In genomic region chr2:111162718-111163331, GRCh38 we compare ENCODE assay signal across 10 cellular contexts. TPM values are rescaled to one million over a fixed set of nuclear protein-coding genes. Genes with fewer than 3 reads are reported as not detected.
A peak's percentile ranks its signal among the peaks of the same experiment; 100 is the strongest.
DNase-seq lines count a peak whose midpoint lies in the region; ATAC-seq and TF ChIP-seq lines count a peak whose summit lies in the region.
"Had no signal": no experiment of that assay in that cellular context is flagged by ENCODE, and none has a peak within 500 bp of the region (broad histone marks: within the 10 kb centered on the region; RNA-seq: fewer than 3 reads in every experiment).

No MANE protein-coding gene starts in this region.

- peaks cover 0 to 42% of the 10 kb centered on the region in 2 donors for H3K4me1 ChIP-seq in right atrium auricular region

- no peak overlapping the region for H3K27ac ChIP-seq in right atrium auricular region
- H3K27ac ChIP-seq: left ventricle myocardium inferior, WERI-Rb-1 had no signal

- POLR2A ChIA-PET in activated CD8-positive, alpha-beta T cell treated with anti-CD3 and anti-CD28 coated beads for 36 hours (lab: Charles Lee): interaction anchor here (0.7 kb wide), 1 partner anchor 8 kb away, joined by 3 read pairs; no protein-coding TSS in a partner anchor
- POLR2A ChIA-PET in activated CD8-positive, alpha-beta T cell treated with anti-CD3 and anti-CD28 coated beads, Interleukin-2, amount 10 ng/mL, durations not matched to agents 7 days and 5 days (lab: Charles Lee): no interaction called here

- H3K4me3 Mint-ChIP-seq in activated CD8-positive, alpha-beta T cell treated with anti-CD3 and anti-CD28 coated beads for 36 hours: no peak overlapping the region
- H3K4me3 Mint-ChIP-seq in activated CD8-positive, alpha-beta T cell treated with anti-CD3 and anti-CD28 coated beads, Interleukin-2, amount 10 ng/mL, durations not matched to agents 7 days and 5 days: no peak overlapping the region
- H3K4me3 Mint-ChIP-seq in T-helper 2 cell treated with Interferon-gamma antibody and Interleukin-4, amounts not matched to agents 5 μg/mL and 100 μg/mL, for 36 hours: no peak overlapping the region
- no peak overlapping the region for H3K4me3 Mint-ChIP-seq in stimulated activated memory B cell treated with anti-CD40 and anti-IgM and Interleukin-4, amounts not matched to agents 10 μg/mL and 1 μg/mL and 100 μg/mL, for 72 hours

- H3K27ac Mint-ChIP-seq in activated CD8-positive, alpha-beta T cell treated with anti-CD3 and anti-CD28 coated beads for 36 hours: no peak overlapping the region
- no peak overlapping the region for H3K27ac Mint-ChIP-seq in activated CD8-positive, alpha-beta T cell treated with anti-CD3 and anti-CD28 coated beads, Interleukin-2, amount 10 ng/mL, durations not matched to agents 7 days and 5 days
- H3K27ac Mint-ChIP-seq in T-helper 2 cell treated with Interferon-gamma antibody and Interleukin-4, amounts not matched to agents 5 μg/mL and 100 μg/mL, for 36 hours: no peak overlapping the region
- peak overlapping the region; percentile 49 for H3K27ac Mint-ChIP-seq in stimulated activated memory B cell treated with anti-CD40 and anti-IgM and Interleukin-4, amounts not matched to agents 10 μg/mL and 1 μg/mL and 100 μg/mL, for 72 hours

- no peaks in the 10 kb centered on the region for H3K9me3 ChIP-seq in right atrium auricular region
- H3K9me3 ChIP-seq: left ventricle myocardium inferior had no signal

- H3K4me3 ChIP-seq in right atrium auricular region: no peak overlapping the region
- H3K4me3 ChIP-seq: left ventricle myocardium inferior had no signal

- no peaks in the 10 kb centered on the region for H3K27me3 ChIP-seq in right atrium auricular region

- H3K36me3 Mint-ChIP-seq in activated CD8-positive, alpha-beta T cell treated with anti-CD3 and anti-CD28 coated beads for 36 hours (ENCODE audit: low read depth): peaks cover 70% of the 10 kb centered on the region
- H3K36me3 Mint-ChIP-seq in activated CD8-positive, alpha-beta T cell treated with anti-CD3 and anti-CD28 coated beads, Interleukin-2, amount 10 ng/mL, durations not matched to agents 7 days and 5 days (ENCODE audit: low read depth): peaks cover 28% of the 10 kb centered on the region
- H3K36me3 Mint-ChIP-seq in T-helper 2 cell treated with Interferon-gamma antibody and Interleukin-4, amounts not matched to agents 5 μg/mL and 100 μg/mL, for 36 hours (ENCODE audit: low read depth): peaks cover 7% of the 10 kb centered on the region
- peaks cover 68% of the 10 kb centered on the region for H3K36me3 Mint-ChIP-seq in stimulated activated memory B cell treated with anti-CD40 and anti-IgM and Interleukin-4, amounts not matched to agents 10 μg/mL and 1 μg/mL and 100 μg/mL, for 72 hours

- H3K4me1 Mint-ChIP-seq in activated CD8-positive, alpha-beta T cell treated with anti-CD3 and anti-CD28 coated beads for 36 hours (ENCODE audit: low read depth): peaks cover 36% of the 10 kb centered on the region
- H3K4me1 Mint-ChIP-seq in activated CD8-positive, alpha-beta T cell treated with anti-CD3 and anti-CD28 coated beads, Interleukin-2, amount 10 ng/mL, durations not matched to agents 7 days and 5 days (ENCODE audit: low read depth): peaks cover 35% of the 10 kb centered on the region
- H3K4me1 Mint-ChIP-seq in T-helper 2 cell treated with Interferon-gamma antibody and Interleukin-4, amounts not matched to agents 5 μg/mL and 100 μg/mL, for 36 hours (ENCODE audit: low read depth): peaks cover 4% of the 10 kb centered on the region
- peaks cover 48% of the 10 kb centered on the region for H3K4me1 Mint-ChIP-seq in stimulated activated memory B cell treated with anti-CD40 and anti-IgM and Interleukin-4, amounts not matched to agents 10 μg/mL and 1 μg/mL and 100 μg/mL, for 72 hours

- peaks cover 4% of the 10 kb centered on the region for H3K36me3 ChIP-seq in right atrium auricular region
- H3K36me3 ChIP-seq: WERI-Rb-1 had no signal

- no peak for TF ChIP-seq CTCF in activated CD8-positive, alpha-beta T cell treated with anti-CD3 and anti-CD28 coated beads for 36 hours (IDR thresholded peaks at IDR 0.05)
- TF ChIP-seq CTCF in right atrium auricular region (IDR thresholded peaks at IDR 0.05): no peak

- intact Hi-C loops in activated CD8-positive, alpha-beta T cell treated with anti-CD3 and anti-CD28 coated beads for 36 hours (cut with micrococcal nuclease): no loop called here
- intact Hi-C loops in left ventricle myocardium superior (cut with micrococcal nuclease): no loop called here

- peak; percentile 26 for DNase-seq in activated CD8-positive, alpha-beta T cell treated with anti-CD3 and anti-CD28 coated beads for 36 hours
- no peak for DNase-seq in activated CD8-positive, alpha-beta T cell treated with anti-CD3 and anti-CD28 coated beads, Interleukin-2, amount 10 ng/mL, durations not matched to agents 7 days and 5 days
- DNase-seq in T-helper 2 cell treated with Interferon-gamma antibody and Interleukin-4, amounts not matched to agents 5 μg/mL and 100 μg/mL, for 36 hours (ENCODE audit: low spot score): peak; percentile 12
- DNase-seq in iris pigment epithelial cell (ENCODE audit: low read depth) (peak; percentile 47), right atrium auricular region (ENCODE audit: low spot score) (no peak), left ventricle myocardium superior (no peak), cerebellum (ENCODE audit: low spot score) (no peak)
- DNase-seq: WERI-Rb-1 had no signal

- ATAC-seq in activated CD8-positive, alpha-beta T cell treated with anti-CD3 and anti-CD28 coated beads for 36 hours: peak; percentile 58
- no peak for ATAC-seq in activated CD8-positive, alpha-beta T cell treated with anti-CD3 and anti-CD28 coated beads, Interleukin-2, amount 10 ng/mL, durations not matched to agents 7 days and 5 days
- no peak for ATAC-seq in stimulated activated memory B cell treated with anti-CD40 and anti-IgM and Interleukin-4, amounts not matched to agents 10 μg/mL and 1 μg/mL and 100 μg/mL, for 72 hours
- no peak for ATAC-seq in left ventricle myocardium superior

- CTCF ChIA-PET in activated CD8-positive, alpha-beta T cell treated with anti-CD3 and anti-CD28 coated beads for 36 hours (lab: Charles Lee): no interaction called here
- CTCF ChIA-PET in activated CD8-positive, alpha-beta T cell treated with anti-CD3 and anti-CD28 coated beads, Interleukin-2, amount 10 ng/mL, durations not matched to agents 7 days and 5 days (lab: Charles Lee): interaction anchor here (0.9 to 1.7 kb wide), 3 partner anchors 9 to 16 kb away, joined by 3 to 5 read pairs (median 4); no protein-coding TSS in a partner anchor

- H3K9me3 Mint-ChIP-seq in activated CD8-positive, alpha-beta T cell treated with anti-CD3 and anti-CD28 coated beads for 36 hours: no peaks in the 10 kb centered on the region
- H3K9me3 Mint-ChIP-seq in activated CD8-positive, alpha-beta T cell treated with anti-CD3 and anti-CD28 coated beads, Interleukin-2, amount 10 ng/mL, durations not matched to agents 7 days and 5 days (ENCODE audit: insufficient read depth): no peaks in the 10 kb centered on the region
- H3K9me3 Mint-ChIP-seq in T-helper 2 cell treated with Interferon-gamma antibody and Interleukin-4, amounts not matched to agents 5 μg/mL and 100 μg/mL, for 36 hours: no peaks in the 10 kb centered on the region
- no peaks in the 10 kb centered on the region for H3K9me3 Mint-ChIP-seq in stimulated activated memory B cell treated with anti-CD40 and anti-IgM and Interleukin-4, amounts not matched to agents 10 μg/mL and 1 μg/mL and 100 μg/mL, for 72 hours

- H3K27me3 Mint-ChIP-seq in activated CD8-positive, alpha-beta T cell treated with anti-CD3 and anti-CD28 coated beads for 36 hours: no peaks in the 10 kb centered on the region
- no peaks in the 10 kb centered on the region for H3K27me3 Mint-ChIP-seq in activated CD8-positive, alpha-beta T cell treated with anti-CD3 and anti-CD28 coated beads, Interleukin-2, amount 10 ng/mL, durations not matched to agents 7 days and 5 days (ENCODE audit: low read depth)
- peaks cover 32% of the 10 kb centered on the region for H3K27me3 Mint-ChIP-seq in T-helper 2 cell treated with Interferon-gamma antibody and Interleukin-4, amounts not matched to agents 5 μg/mL and 100 μg/mL, for 36 hours (ENCODE audit: low read depth)
- H3K27me3 Mint-ChIP-seq in stimulated activated memory B cell treated with anti-CD40 and anti-IgM and Interleukin-4, amounts not matched to agents 10 μg/mL and 1 μg/mL and 100 μg/mL, for 72 hours: no peaks in the 10 kb centered on the region

RNA-seq across cellular contexts. Expression of gene BCL2L11, which starts 42.1 kb away (rescaled TPM):
- 10 to 100 TPM; 19.8 to 22.6 TPM for total RNA-seq in activated CD8-positive, alpha-beta T cell treated with anti-CD3 and anti-CD28 coated beads for 36 hours
- total RNA-seq in activated CD8-positive, alpha-beta T cell treated with anti-CD3 and anti-CD28 coated beads, Interleukin-2, amount 10 ng/mL, durations not matched to agents 7 days and 5 days: 10 to 100 TPM; 11.7 to 16.5 TPM
- total RNA-seq in right atrium auricular region (10 to 100 TPM in 1 of 2 donors, 1 to 10 TPM in 1; 9.2 to 14.0 TPM), left ventricle myocardium superior (10.1 TPM), cerebellum (14.9 TPM)

Comparison
In these comparisons a context has a peak if more than half of its experiments do, and no peak if none do; other contexts are left out.
1. DNase-seq: peak in activated CD8-positive, alpha-beta T cell treated with anti-CD3 and anti-CD28 coated beads for 36 hours (single experiment), T-helper 2 cell treated with Interferon-gamma antibody and Interleukin-4, amounts not matched to agents 5 μg/mL and 100 μg/mL, for 36 hours (single experiment) and iris pigment epithelial cell (single experiment); none in activated CD8-positive, alpha-beta T cell treated with anti-CD3 and anti-CD28 coated beads, Interleukin-2, amount 10 ng/mL, durations not matched to agents 7 days and 5 days (single experiment), right atrium auricular region (single experiment), left ventricle myocardium superior (single experiment) and cerebellum (single experiment).